Comparison of ENCODE assay signal across 8 cellular contexts in genomic region chr7:120857558-120858298, GRCh38. TPM values are rescaled to one million over a fixed set of nuclear protein-coding genes. Genes with fewer than 3 reads are reported as not detected.
DNase-seq lines count a peak whose midpoint lies in the region; ATAC-seq and TF ChIP-seq lines count a peak whose summit lies in the region.

A gene with protein sequence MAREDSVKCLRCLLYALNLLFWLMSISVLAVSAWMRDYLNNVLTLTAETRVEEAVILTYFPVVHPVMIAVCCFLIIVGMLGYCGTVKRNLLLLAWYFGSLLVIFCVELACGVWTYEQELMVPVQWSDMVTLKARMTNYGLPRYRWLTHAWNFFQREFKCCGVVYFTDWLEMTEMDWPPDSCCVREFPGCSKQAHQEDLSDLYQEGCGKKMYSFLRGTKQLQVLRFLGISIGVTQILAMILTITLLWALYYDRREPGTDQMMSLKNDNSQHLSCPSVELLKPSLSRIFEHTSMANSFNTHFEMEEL (minus strand): TSS chr7:120858144. CDS start chr7:120856763, 1,381 bp downstream.

- TF ChIP-seq CTCF in Peyer's patch (IDR thresholded peaks at IDR 0.05), result peak in 5 of 6 experiments; percentile 19 to 74 (median 60)
- TF ChIP-seq CTCF in nephron progenitor cell (IDR thresholded peaks at IDR 0.05), result peak; percentile 49
- TF ChIP-seq CTCF in transverse colon (IDR thresholded peaks at IDR 0.05), result peak; percentile 55 to 76 (median 73)

- DNase-seq in ELR (ENCODE audit: low read depth) (peak; percentile 66), HuH-7 (ENCODE audit: low spot score) (peak; percentile 77), Peyer's patch (peak; percentile 22 to 90 (median 83)), foreskin melanocyte (peak; percentile 49), nephron progenitor cell (peak; percentile 85), transverse colon (peak; percentile 79)
- peak; percentile 44 for DNase-seq in activated naive CD4-positive, alpha-beta T cell treated with Interleukin-2 at 50 U/mL for 16 hours

- H3K36me3 Mint-ChIP-seq in nephron progenitor cell (ENCODE audit: low read depth), result peaks cover 20% of the 10 kb centered on the region

- H3K4me1 ChIP-seq in Peyer's patch (peaks cover 0 to 4% (median 2%) of the 10 kb centered on the region in 4 donors), transverse colon (peaks cover 0 to 30% (median 13%) of the 10 kb centered on the region in 4 donors)

- in situ Hi-C loops in transverse colon (cut with MboI; ENCODE audit: low pct_ligation_motif_present in 1 of 4, low pct_unique_long_range_greater_than_20kb in 1 of 4, low sequenced_read_pairs in 3 of 4), result no loop called here

- no peaks in the 10 kb centered on the region for H3K9me3 Mint-ChIP-seq in nephron progenitor cell

- H3K27me3 Mint-ChIP-seq in nephron progenitor cell (ENCODE audit: low read depth, poor library complexity), result no peaks in the 10 kb centered on the region

- no peak for TF ChIP-seq EP300 in transverse colon (IDR thresholded peaks at IDR 0.05; ENCODE audit: low read depth)

- H3K36me3 ChIP-seq in Peyer's patch, result no peaks in the 10 kb centered on the region
- no peaks in the 10 kb centered on the region for H3K36me3 ChIP-seq in transverse colon

- H3K27me3 ChIP-seq in Peyer's patch, result no peaks in the 10 kb centered on the region
- H3K27me3 ChIP-seq in transverse colon, result no peaks in the 10 kb centered on the region

- H3K27ac ChIP-seq in Peyer's patch (peak within 1 kb of the TSS; percentile 58 to 95 (median 83)), transverse colon (peak within 1 kb of the TSS; percentile 93 to 96 (median 95))

- ATAC-seq in GM21717 (IDR thresholded peaks at IDR 0.05; ENCODE audit: unreplicated experiment), result peak; percentile 92

- H3K9me3 ChIP-seq in Peyer's patch (no peaks in the 10 kb centered on the region), transverse colon (no peaks in the 10 kb centered on the region)

- peak; percentile 44 to 51 for TF ChIP-seq POLR2A in Peyer's patch (IDR thresholded peaks at IDR 0.05)
- TF ChIP-seq POLR2A in transverse colon (IDR thresholded peaks at IDR 0.05), result peak; percentile 79

- H3K4me1 Mint-ChIP-seq in nephron progenitor cell, result peaks cover 53% of the 10 kb centered on the region

- peak within 1 kb of the TSS; percentile 47 to 83 (median 64) for H3K4me3 ChIP-seq in Peyer's patch
- peak within 1 kb of the TSS; percentile 70 to 81 (median 78) for H3K4me3 ChIP-seq in transverse colon

- H3K27ac Mint-ChIP-seq in nephron progenitor cell, result peak within 1 kb of the TSS; percentile 99

- H3K4me3 Mint-ChIP-seq in nephron progenitor cell, result peak within 1 kb of the TSS; percentile 99

- intact Hi-C loops in transverse colon (cut with DNase I; ENCODE audit: low total_unique reads), result loop anchor here (10.0 kb wide), 1 partner anchor 63 kb away; no protein-coding TSS in a partner anchor

- 0 to 1% methylated on average over 5 to 64 of the region's 70 CpGs for WGBS in transverse colon (ENCODE audit: low coverage in 1 of 2), 2 donors

RNA-seq across cellular contexts. Expression of the gene that starts here (rescaled TPM):
- 100 to 1,000 TPM in 2 of 4 donors, 10 to 100 TPM in 2; 13.2 to 103 (median 84.6) TPM for total RNA-seq in Peyer's patch
- 10 to 100 TPM; 34.9 to 55.6 (median 39.5) TPM for total RNA-seq in transverse colon

Comparison
In these comparisons a context has a peak if more than half of its experiments do, and no peak if none do; other contexts are left out.
1. Peak in every context shown above with its lines: DNase-seq, ATAC-seq, H3K4me3 ChIP-seq and H3K27ac ChIP-seq.